11 cellular contexts compared by ENCODE assay signal in genomic region chr17:82553210-82553930, GRCh38. TPM values are rescaled to one million over a fixed set of nuclear protein-coding genes. Genes with fewer than 3 reads are reported as not detected.
A peak's percentile ranks its signal among the peaks of the same experiment; 100 is the strongest.
DNase-seq lines count a peak whose midpoint lies in the region; ATAC-seq and TF ChIP-seq lines count a peak whose summit lies in the region.
"Had no signal": no experiment of that assay in that cellular context is flagged by ENCODE, and none has a peak within 500 bp of the region (broad histone marks: within the 10 kb centered on the region; RNA-seq: fewer than 3 reads in every experiment).

No MANE protein-coding gene starts in this region.

- DNase-seq in DND-41, result no peak
- no peak for DNase-seq in Right ventricle myocardium superior
- DNase-seq in trophoblast cell, result no peak
- no peak for DNase-seq in AG08396 (ENCODE audit: low spot score)
- DNase-seq in activated effector memory CD4-positive, alpha-beta T cell treated with anti-CD3 and anti-CD28 coated beads, Interleukin-2, amount 50 U/mL, for 16 hours, result no peak
- DNase-seq: activated B cell treated with CpG ODN at 0.5 μM for 24 hours; activated naive CD4-positive, alpha-beta T cell treated with Interleukin-2 at 50 U/mL for 16 hours; NCI-H2029 treated with DMSO at 0.1 percent for 48 hours had no signal

- H3K27ac ChIP-seq in DND-41 (ENCODE audit: low read length), result no peak overlapping the region
- H3K27ac ChIP-seq in SU-DHL-6 (ENCODE audit: low read depth, low read length), result no peak overlapping the region
- no peak overlapping the region for H3K27ac ChIP-seq in trophoblast cell (ENCODE audit: low read depth, low read length)

- H4K20me1 ChIP-seq in DND-41 (ENCODE audit: insufficient read depth, low read length), result peaks cover 85% of the 10 kb centered on the region
- H4K20me1 ChIP-seq in SU-DHL-6 (ENCODE audit: low read depth, low read length), result peaks cover 4% of the 10 kb centered on the region; the same call in 1 of the 2 replicates

- no peaks in the 10 kb centered on the region for H3K4me1 ChIP-seq in DND-41 (ENCODE audit: insufficient read depth, low read length)
- peaks cover 3 to 5% of the 10 kb centered on the region in 2 experiments for H3K4me1 ChIP-seq in trophoblast cell (ENCODE audit: control insufficient read depth in 1 of 2, insufficient read depth in 2 of 2, low read length in 2 of 2)

- ATAC-seq in DND-41 (ENCODE audit: insufficient read depth, low read depth), result no peak
- ATAC-seq in Right ventricle myocardium superior (ENCODE audit: poor library complexity), result peak; percentile 36
- ATAC-seq in GM19328 (IDR thresholded peaks at IDR 0.05; ENCODE audit: unreplicated experiment), result no peak
- no peak for ATAC-seq in HG03135 (IDR thresholded peaks at IDR 0.05; ENCODE audit: unreplicated experiment)

- H3K9ac ChIP-seq in DND-41 (ENCODE audit: low read depth, low read length) (no peak overlapping the region), SU-DHL-6 (ENCODE audit: low read length) (peak overlapping the region; percentile 19; the same call in 1 of the 2 replicates), trophoblast cell (ENCODE audit: low read length) (no peak overlapping the region)

- H2AFZ ChIP-seq in DND-41 (ENCODE audit: low read depth, low read length), result no peak overlapping the region
- H2AFZ ChIP-seq in SU-DHL-6 (ENCODE audit: low read depth, low read length, severe bottlenecking), result no peak overlapping the region
- H2AFZ ChIP-seq in trophoblast cell (ENCODE audit: insufficient read depth, low read length, poor library complexity), result no peak overlapping the region

- H3K9me3 ChIP-seq in DND-41 (ENCODE audit: insufficient read depth, low read length, severe bottlenecking), result no peaks in the 10 kb centered on the region
- no peaks in the 10 kb centered on the region for H3K9me3 ChIP-seq in SU-DHL-6 (ENCODE audit: insufficient read depth, low read length)
- H3K9me3 ChIP-seq in trophoblast cell (ENCODE audit: insufficient read depth, low read depth, low read length), result peaks cover 2% of the 10 kb centered on the region

- no CpG with 5 or more reads among the region's 18 CpGs for WGBS in trophoblast cell (ENCODE audit: extremely low coverage, insufficient coverage, insufficient read length)

- H3K14ac ChIP-seq in trophoblast cell (ENCODE audit: low read length), result no peak overlapping the region

- no peak overlapping the region for H2BK120ac ChIP-seq in trophoblast cell (ENCODE audit: insufficient read depth, low read length, poor library complexity)

- no peak overlapping the region for H4K8ac ChIP-seq in trophoblast cell (ENCODE audit: low read depth, low read length)

- H3K4me3 ChIP-seq in DND-41 (ENCODE audit: low read depth in 1 of 2, low read length in 2 of 2) (no peak overlapping the region), SU-DHL-6 (ENCODE audit: insufficient read depth, low read length, poor library complexity, severe bottlenecking) (no peak overlapping the region), trophoblast cell (ENCODE audit: low read depth, low read length) (no peak overlapping the region)

- H3K4me2 ChIP-seq in DND-41 (ENCODE audit: insufficient read depth, low read length) (no peak overlapping the region), SU-DHL-6 (ENCODE audit: low read depth, low read length, poor library complexity, severe bottlenecking) (no peak overlapping the region), trophoblast cell (ENCODE audit: low read length) (no peak overlapping the region)

- peaks cover 5% of the 10 kb centered on the region for H3F3A ChIP-seq in SU-DHL-6 (ENCODE audit: insufficient read depth)

- H4K91ac ChIP-seq in trophoblast cell (ENCODE audit: low read depth, low read length), result no peak overlapping the region

- H3K36me3 ChIP-seq in DND-41 (ENCODE audit: insufficient read depth, low read length) (peaks cover 21% of the 10 kb centered on the region), SU-DHL-6 (ENCODE audit: low read length) (no peaks in the 10 kb centered on the region), trophoblast cell (ENCODE audit: control insufficient read depth in 1 of 2, insufficient read depth in 2 of 2, low read length in 2 of 2) (peaks cover 3 to 8% of the 10 kb centered on the region in 2 experiments)

- TF ChIP-seq CTCF in DND-41 (IDR thresholded peaks at IDR 0.05; ENCODE audit: borderline replicate concordance, extremely low read depth, low read length, poor library complexity, severe bottlenecking) (peak; percentile 1), SU-DHL-6 (IDR thresholded peaks at IDR 0.05; ENCODE audit: insufficient read depth, low read length, poor library complexity, severe bottlenecking) (no peak)

- H4K12ac ChIP-seq in trophoblast cell (ENCODE audit: low read depth, low read length), result no peak overlapping the region

- no peaks in the 10 kb centered on the region for H3K9me2 ChIP-seq in SU-DHL-6 (replicated peaks; ENCODE audit: insufficient read depth, low read length)

- H2AK5ac ChIP-seq in trophoblast cell (ENCODE audit: low read length), result no peak overlapping the region

- H2BK12ac ChIP-seq in trophoblast cell (ENCODE audit: low read length), result no peak overlapping the region

- no peak overlapping the region for H3K18ac ChIP-seq in trophoblast cell (ENCODE audit: low read length)

- H2BK5ac ChIP-seq in trophoblast cell (ENCODE audit: low read depth, low read length, poor library complexity), result no peak overlapping the region

- H3K79me1 ChIP-seq in trophoblast cell (ENCODE audit: low read length), result no peaks in the 10 kb centered on the region

- no peak overlapping the region for H3K23ac ChIP-seq in trophoblast cell (ENCODE audit: low read length)

- peak overlapping the region; percentile 5 for H3K4ac ChIP-seq in trophoblast cell (ENCODE audit: low read depth, low read length)

- H3K79me2 ChIP-seq in DND-41 (ENCODE audit: insufficient read depth, low read length) (peaks cover 96% of the 10 kb centered on the region), SU-DHL-6 (ENCODE audit: insufficient read depth, low read length) (peaks cover 85% of the 10 kb centered on the region), trophoblast cell (ENCODE audit: control insufficient read depth, insufficient read depth, low read length, poor library complexity) (peaks cover 21% of the 10 kb centered on the region)

- H3K27me3 ChIP-seq in DND-41 (ENCODE audit: insufficient read depth, low read length, poor library complexity) (no peaks in the 10 kb centered on the region), SU-DHL-6 (ENCODE audit: low read length) (no peaks in the 10 kb centered on the region), trophoblast cell (ENCODE audit: insufficient read depth, low read length) (no peaks in the 10 kb centered on the region)

- intact Hi-C loops in Right ventricle myocardium superior (cut with DNase I), result loop anchor here (5.0 kb wide), 1 partner anchor 201 kb away; no protein-coding TSS in a partner anchor

RNA-seq across cellular contexts. Expression of gene FOXK2, which starts 33.8 kb away (rescaled TPM):
- total RNA-seq in Right ventricle myocardium superior, result 34.3 TPM
- 68.4 and 69.0 TPM in 2 replicates for polyA plus RNA-seq in trophoblast cell (2013)
